In genomic region chr2:214830794-214831346, GRCh38 we compare ENCODE assay signal across 8 cellular contexts. TPM values are rescaled to one million over a fixed set of nuclear protein-coding genes. Genes with fewer than 3 reads are reported as not detected.
DNase-seq lines count a peak whose midpoint lies in the region; ATAC-seq, FAIRE-seq and TF ChIP-seq lines count a peak whose summit lies in the region.

No MANE protein-coding gene starts in this region.

- no peaks in the 10 kb centered on the region for H3K4me1 Mint-ChIP-seq in type B pancreatic cell (ENCODE audit: unreplicated experiment)

- H3K9me1 ChIP-seq in endothelial cell of umbilical vein (replicated peaks; ENCODE audit: control insufficient read depth, extremely low read depth, insufficient read depth, low read length) = no peaks in the 10 kb centered on the region

- BruUV-seq in endothelial cell of umbilical vein (replicated peaks; lab: Mats Ljungman, UMichigan) = no TSS peak

- intact Hi-C loops in cardiac septum (cut with DNase I) = no loop called here
- intact Hi-C loops in endothelial cell of umbilical vein (cut with micrococcal nuclease) = loop anchor here (2.0 to 10.0 kb wide), 3 partner anchors 396 to 1579 kb away; no protein-coding TSS in a partner anchor
- intact Hi-C loops in head of caudate nucleus (cut with DNase I) = no loop called here

- no peak for ATAC-seq in GM19395 (IDR thresholded peaks at IDR 0.05; ENCODE audit: unreplicated experiment)

- H4K20me1 ChIP-seq in endothelial cell of umbilical vein (replicated peaks; ENCODE audit: control insufficient read depth, extremely low read depth, insufficient read depth, low read length) = no peaks in the 10 kb centered on the region

- H3K27ac ChIP-seq in cardiac muscle cell (no peak overlapping the region), endothelial cell of umbilical vein (ENCODE audit: insufficient read depth, low read depth, low read length) (no peak overlapping the region)

- H3K27me3 Mint-ChIP-seq in type B pancreatic cell = no peaks in the 10 kb centered on the region

- H3K27ac Mint-ChIP-seq in type B pancreatic cell = no peak overlapping the region

- no peaks in the 10 kb centered on the region for H3K36me3 Mint-ChIP-seq in type B pancreatic cell

- TF ChIP-seq POLR2A in endothelial cell of umbilical vein (IDR thresholded peaks at IDR 0.05; ENCODE audit: low read depth, low read length) = no peak

- no peak overlapping the region for H3K4me2 ChIP-seq in endothelial cell of umbilical vein (ENCODE audit: insufficient read depth, low read length)

- no peaks in the 10 kb centered on the region for H3K9me3 ChIP-seq in cardiac muscle cell (ENCODE audit: low read depth)
- no peaks in the 10 kb centered on the region for H3K9me3 ChIP-seq in endothelial cell of umbilical vein (replicated peaks; ENCODE audit: control insufficient read depth, insufficient read depth, low read length)

- POLR2A ChIA-PET in endothelial cell of umbilical vein (lab: Charles Lee) = no interaction called here

- H3K9ac ChIP-seq in endothelial cell of umbilical vein (replicated peaks; ENCODE audit: extremely low read depth, insufficient read depth, low read length) = no peak overlapping the region

- H2AFZ ChIP-seq in endothelial cell of umbilical vein (ENCODE audit: low read depth, low read length) = no peak overlapping the region

- H3K4me3 ChIP-seq in cardiac muscle cell = no peak overlapping the region
- H3K4me3 ChIP-seq in endothelial cell of umbilical vein (replicated peaks in 1 of 3; ENCODE audit: insufficient read depth in 1 of 3, low read depth in 1 of 3, low read length in 3 of 3) = no peak overlapping the region

- H3K9me3 Mint-ChIP-seq in type B pancreatic cell = no peaks in the 10 kb centered on the region

- DNase-seq in cardiac muscle cell (ENCODE audit: low read depth in 1 of 2, low spot score in 1 of 2) (peak in 1 of 2 donors; percentile 36), cardiac septum (ENCODE audit: low spot score) (no peak), M059J (ENCODE audit: low read depth) (peak; percentile 9), endothelial cell of umbilical vein (ENCODE audit: low read depth, low spot score) (peak; percentile 40), type B pancreatic cell (ENCODE audit: extremely low spot score, unreplicated experiment) (no peak), head of caudate nucleus (no peak)
- no peak for DNase-seq in NK-92 treated with Interleukin-12 subunit alpha and Interleukin-12 subunit beta, amount 100 ng/mL, for 24 hours (lab: John Stamatoyannopoulos, UW)

- H3K27me3 ChIP-seq in cardiac muscle cell = no peaks in the 10 kb centered on the region
- H3K27me3 ChIP-seq in endothelial cell of umbilical vein (ENCODE audit: control insufficient read depth in 2 of 2, insufficient read depth in 2 of 2, low read length in 2 of 2) = peaks cover 0 to 6% of the 10 kb centered on the region in 2 experiments

- H3K36me3 ChIP-seq in cardiac muscle cell (no peaks in the 10 kb centered on the region), endothelial cell of umbilical vein (ENCODE audit: control insufficient read depth in 2 of 2, extremely low read depth in 1 of 2, insufficient read depth in 2 of 2, low read length in 2 of 2) (no peaks in the 10 kb centered on the region)

- FAIRE-seq in endothelial cell of umbilical vein (lab: Jason Lieb, UNC) = peak; percentile 63

- no peak overlapping the region for H3K4me3 Mint-ChIP-seq in type B pancreatic cell

- H3K4me1 ChIP-seq in cardiac muscle cell (ENCODE audit: low read depth) = no peaks in the 10 kb centered on the region
- no peaks in the 10 kb centered on the region for H3K4me1 ChIP-seq in endothelial cell of umbilical vein (ENCODE audit: control insufficient read depth, extremely low read depth, insufficient read depth, low read length)

- no peaks in the 10 kb centered on the region for H3K79me2 ChIP-seq in endothelial cell of umbilical vein (ENCODE audit: control insufficient read depth, insufficient read depth, low read length)

- CTCF ChIA-PET in endothelial cell of umbilical vein (lab: Charles Lee) = interaction anchor here (0.6 to 2.3 kb wide), 28 partner anchors 8 to 1579 kb away, joined by 3 to 15 read pairs (median 3); partner anchors contain the start of gene BARD1

- dilution Hi-C loops in endothelial cell of umbilical vein (cut with MboI; ENCODE audit: extremely low pct_ligation_motif_present, low sequenced_read_pairs) = no loop called here

- TF ChIP-seq CTCF in cardiac muscle cell (IDR thresholded peaks at IDR 0.05; ENCODE audit: low read depth, low read length) (peak; percentile 53), endothelial cell of umbilical vein (IDR thresholded peaks at IDR 0.05; ENCODE audit: extremely low read depth in 1 of 2, insufficient read depth in 1 of 2, low read depth in 1 of 2, low read length in 2 of 2) (peak in 1 of 2 donors; percentile 35), type B pancreatic cell (conservative IDR thresholded peaks at IDR 0.05) (peak; percentile 34)

TF ChIP-seq in endothelial cell of umbilical vein, 7 proteins besides CTCF, POLR2A, EP300 and RAD21:
- no peak for TF ChIP-seq POLR2AphosphoS5 (IDR thresholded peaks at IDR 0.05; ENCODE audit: insufficient read depth, low read depth, low read length)
- TF ChIP-seq MAX (IDR thresholded peaks at IDR 0.05; ENCODE audit: insufficient read depth, insufficient read length) = no peak
- no peak for TF ChIP-seq MYC (IDR thresholded peaks at IDR 0.05; ENCODE audit: low read depth, low read length)

RNA-seq across cellular contexts. Expression of gene BARD1, which starts 21.4 kb away (rescaled TPM):
- 18.0 and 18.8 TPM in 2 replicates for total RNA-seq in cardiac muscle cell
- polyA plus RNA-seq in cardiac muscle cell = 9.9 and 18.4 TPM in 2 replicates
- 13.2 TPM for total RNA-seq in cardiac septum
- 24.2 and 33.8 TPM in 2 replicates for total RNA-seq in M059J (2014; rRNA removed; shearing (Covaris generic))
- 14.7 and 17.6 TPM in 2 replicates for total RNA-seq in endothelial cell of umbilical vein
- polyA plus RNA-seq in endothelial cell of umbilical vein = 5.6 and 9.1 TPM in 2 replicates
- 2.8 and 3.5 TPM in 2 replicates for polyA plus RNA-seq in endothelial cell of umbilical vein (2011; cell fraction: cytosol; rRNA removed)
- 12.8 and 13.0 TPM in 2 replicates for polyA plus RNA-seq in endothelial cell of umbilical vein (2011; cell fraction: nucleus; rRNA removed)
- 3.2 and 4.5 TPM in 2 replicates for polyA plus RNA-seq in endothelial cell of umbilical vein (2012)
- polyA minus RNA-seq in endothelial cell of umbilical vein = 30.8 and 36.9 TPM in 2 replicates
- 31.6 TPM for polyA minus RNA-seq in endothelial cell of umbilical vein (2011; cell fraction: cytosol; rRNA and poly(A)+ RNA removed)
- 29.3 and 42.1 TPM in 2 replicates for polyA minus RNA-seq in endothelial cell of umbilical vein (2011; cell fraction: nucleus; rRNA and poly(A)+ RNA removed)
- 24.3 and 25.7 TPM in 2 replicates for total RNA-seq in type B pancreatic cell (ENCODE audit: low replicate concordance)

Comparison
In these comparisons a context has a peak if more than half of its experiments do, and no peak if none do; other contexts are left out.
1. DNase-seq: peak in M059J (single experiment) and endothelial cell of umbilical vein (single experiment); none in cardiac septum (single experiment), type B pancreatic cell (single experiment), head of caudate nucleus (0 of 42) and NK-92 treated with Interleukin-12 subunit alpha and Interleukin-12 subunit beta, amount 100 ng/mL, for 24 hours (single experiment).